ENCODE assay signal across 12 cellular contexts in genomic region chr5:180673371-180674252, GRCh38. TPM values are rescaled to one million over a fixed set of nuclear protein-coding genes. Genes with fewer than 3 reads are reported as not detected.
DNase-seq lines count a peak whose midpoint lies in the region; ATAC-seq and TF ChIP-seq lines count a peak whose summit lies in the region.
"Had no signal": no experiment of that assay in that cellular context is flagged by ENCODE, and none has a peak within 500 bp of the region (broad histone marks: within the 10 kb centered on the region; RNA-seq: fewer than 3 reads in every experiment).

No MANE protein-coding gene starts in this region.

- no peak overlapping the region for H3K4me3 Mint-ChIP-seq in activated naive CD4-positive, alpha-beta T cell treated with anti-CD3 and anti-CD28 coated beads, Interleukin-2, amount 10 ng/mL, durations not matched to agents 7 days and 5 days

- H3K4me3 ChIP-seq in mesodermal cell (ENCODE audit: extremely low read depth, insufficient read depth, low read length, poor library complexity, severe bottlenecking) (peak overlapping the region; percentile 22), upper lobe of right lung (no peak overlapping the region)
- H3K4me3 ChIP-seq: ascending aorta, ovary had no signal

- H3K9me3 ChIP-seq in mesodermal cell (ENCODE audit: control insufficient read depth, low read length) (no peaks in the 10 kb centered on the region), upper lobe of right lung (no peaks in the 10 kb centered on the region)
- H3K9me3 ChIP-seq: ascending aorta, ovary had no signal

- H3K4me1 Mint-ChIP-seq in activated naive CD4-positive, alpha-beta T cell treated with anti-CD3 and anti-CD28 coated beads, Interleukin-2, amount 10 ng/mL, durations not matched to agents 7 days and 5 days = peaks cover 12% of the 10 kb centered on the region

- WGBS in mesodermal cell (ENCODE audit: insufficient coverage in 2 of 2), 2 experiments = 5 to 7% methylated on average over 65 to 70 of the region's 77 CpGs

- H3K9me3 Mint-ChIP-seq in activated naive CD4-positive, alpha-beta T cell treated with anti-CD3 and anti-CD28 coated beads, Interleukin-2, amount 10 ng/mL, durations not matched to agents 7 days and 5 days = no peaks in the 10 kb centered on the region

- H3K27me3 ChIP-seq in upper lobe of right lung = peaks cover 35% of the 10 kb centered on the region
- H3K27me3 ChIP-seq: ovary had no signal

- no peak for DNase-seq in activated naive CD4-positive, alpha-beta T cell treated with anti-CD3 and anti-CD28 coated beads, Interleukin-2, amount 10 ng/mL, durations not matched to agents 7 days and 5 days
- no peak for DNase-seq in activated naive CD4-positive, alpha-beta T cell treated with anti-CD3 and anti-CD28 coated beads, Interleukin-2, amount 50 U/mL, for 16 hours
- DNase-seq in dermis microvascular lymphatic vessel endothelial cell (ENCODE audit: low read depth in 2 of 2) (peak; percentile 16 to 29), upper lobe of right lung (no peak), KG1 (lab: John Stamatoyannopoulos, UW) (no peak), DMS153 treated with DMSO at 0.1 percent for 48 hours (lab: John Stamatoyannopoulos, UW; ENCODE audit: unreplicated experiment) (no peak), NCI-H146 (lab: John Stamatoyannopoulos, UW) (no peak)
- DNase-seq: NCI-H2029; ovary; stimulated activated CD4-positive, alpha-beta T cell treated with anti-CD3 and anti-CD28 coated beads, Interleukin-4, amount 100 ng/mL, for 24 hours had no signal

- H3K27ac ChIP-seq in mesodermal cell (ENCODE audit: low read depth, low read length, severe bottlenecking) (no peak overlapping the region), upper lobe of right lung (no peak overlapping the region)
- H3K27ac ChIP-seq: ascending aorta, ovary had no signal

- H3K36me3 ChIP-seq in mesodermal cell (ENCODE audit: control insufficient read depth, insufficient read depth, low read length) (no peaks in the 10 kb centered on the region), upper lobe of right lung (no peaks in the 10 kb centered on the region)
- H3K36me3 ChIP-seq: ascending aorta, ovary had no signal

- no peak for TF ChIP-seq CTCF in upper lobe of right lung (IDR thresholded peaks at IDR 0.05)

- CTCF ChIA-PET in activated naive CD4-positive, alpha-beta T cell treated with anti-CD3 and anti-CD28 coated beads, Interleukin-2, amount 10 ng/mL, durations not matched to agents 7 days and 5 days (lab: Charles Lee) = interaction anchor here (0.6 kb wide), 1 partner anchor 45 kb away, joined by 4 read pairs; no protein-coding TSS in a partner anchor

- H3K36me3 Mint-ChIP-seq in activated naive CD4-positive, alpha-beta T cell treated with anti-CD3 and anti-CD28 coated beads, Interleukin-2, amount 10 ng/mL, durations not matched to agents 7 days and 5 days = no peaks in the 10 kb centered on the region

- peak; percentile 7 for ATAC-seq in upper lobe of right lung

- peaks cover 47% of the 10 kb centered on the region for H3K27me3 Mint-ChIP-seq in activated naive CD4-positive, alpha-beta T cell treated with anti-CD3 and anti-CD28 coated beads, Interleukin-2, amount 10 ng/mL, durations not matched to agents 7 days and 5 days

- H3K27ac Mint-ChIP-seq in activated naive CD4-positive, alpha-beta T cell treated with anti-CD3 and anti-CD28 coated beads, Interleukin-2, amount 10 ng/mL, durations not matched to agents 7 days and 5 days = peak overlapping the region; percentile 38

- intact Hi-C loops in upper lobe of right lung (cut with DNase I) = no loop called here

- H3K4me1 ChIP-seq in mesodermal cell (ENCODE audit: control insufficient read depth, insufficient read depth, low read length, poor library complexity, severe bottlenecking) (no peaks in the 10 kb centered on the region), upper lobe of right lung (no peaks in the 10 kb centered on the region)
- H3K4me1 ChIP-seq: ascending aorta had no signal

RNA-seq across cellular contexts. Expression of gene FLT4, which starts 24.2 kb away (rescaled TPM):
- total RNA-seq in dermis microvascular lymphatic vessel endothelial cell (236 and 480 TPM in 2 replicates), upper lobe of right lung (38.6 TPM)
- 20.2 TPM for polyA plus RNA-seq in mesodermal cell (2013, experiment 1 of 2)
- 11.8 TPM for polyA plus RNA-seq in mesodermal cell (2013, experiment 2 of 2)

Comparison
In these comparisons a context has a peak if more than half of its experiments do, and no peak if none do; other contexts are left out.
1. DNase-seq: peak in dermis microvascular lymphatic vessel endothelial cell (2 of 2); none in activated naive CD4-positive, alpha-beta T cell treated with anti-CD3 and anti-CD28 coated beads, Interleukin-2, amount 10 ng/mL, durations not matched to agents 7 days and 5 days (single experiment), activated naive CD4-positive, alpha-beta T cell treated with anti-CD3 and anti-CD28 coated beads, Interleukin-2, amount 50 U/mL, for 16 hours (single experiment), upper lobe of right lung (single experiment), KG1 (single experiment), DMS153 treated with DMSO at 0.1 percent for 48 hours (single experiment) and NCI-H146 (single experiment).